Comparison of ENCODE assay signal across 8 cellular contexts in genomic region chr17:3964203-3965122, GRCh38. TPM values are rescaled to one million over a fixed set of nuclear protein-coding genes. Genes with fewer than 3 reads are reported as not detected.
DNase-seq lines count a peak whose midpoint lies in the region; ATAC-seq and TF ChIP-seq lines count a peak whose summit lies in the region.

ATP2A3 (minus strand) TSS chr17:3964437; CDS start chr17:3964291, 146 bp downstream.

- H3K4me3 ChIP-seq in coronary artery (peak within 1 kb of the TSS; percentile 77), mucosa of rectum (ENCODE audit: low read length in 2 of 2) (peak within 1 kb of the TSS; percentile 81 to 84)

- peak; percentile 63 for DNase-seq in AG08396 (ENCODE audit: low spot score)
- DNase-seq in HT-29 (ENCODE audit: low spot score) = no peak
- DNase-seq in activated CD4-positive, alpha-beta T cell treated with anti-CD3 and anti-CD28 coated beads for 1 hour = peak; percentile 43
- no peak for DNase-seq in coronary artery (ENCODE audit: low spot score)
- DNase-seq in stimulated activated naive CD8-positive, alpha-beta T cell treated with anti-CD3 and anti-CD28 coated beads, Interleukin-15, Interleukin-2, amounts not matched to agents 100 U/mL and 50 U/mL, for 24 hours = peak; percentile 79
- DNase-seq in hepatic stellate cell (ENCODE audit: low spot score) = no peak

- no peaks in the 10 kb centered on the region for H3K36me3 ChIP-seq in mucosa of rectum (ENCODE audit: control insufficient read depth in 2 of 2, insufficient read depth in 2 of 2, low read length in 2 of 2)

- peak; percentile 75 for ATAC-seq in stimulated activated naive CD8-positive, alpha-beta T cell treated with anti-CD3 and anti-CD28 coated beads, Interleukin-15, Interleukin-2, amounts not matched to agents 100 U/mL and 50 U/mL, for 24 hours

- H3K9ac ChIP-seq in mucosa of rectum (ENCODE audit: low read depth in 1 of 2, low read length in 2 of 2) = peak within 1 kb of the TSS; percentile 94 to 97

- H3K9me3 ChIP-seq in mucosa of rectum (ENCODE audit: control insufficient read depth in 2 of 2, low read length in 2 of 2) = no peaks in the 10 kb centered on the region

- TF ChIP-seq POLR2A in GM19099 (IDR thresholded peaks at IDR 0.05; ENCODE audit: extremely low read depth, insufficient read length, low read depth) = peak; percentile 88

- no peaks in the 10 kb centered on the region for H3K27me3 ChIP-seq in mucosa of rectum (ENCODE audit: control insufficient read depth in 2 of 2, insufficient read depth in 2 of 2, low read length in 2 of 2)

- H3K27ac ChIP-seq in coronary artery (peak within 1 kb of the TSS; percentile 78 to 79), mucosa of rectum (ENCODE audit: low read depth in 2 of 2, low read length in 2 of 2) (peak within 1 kb of the TSS; percentile 97 to 99)

- TF ChIP-seq CTCF in coronary artery (IDR thresholded peaks at IDR 0.05) = no peak

- peaks cover 62 to 73% of the 10 kb centered on the region in 2 donors for H3K4me1 ChIP-seq in mucosa of rectum (ENCODE audit: control insufficient read depth in 2 of 2, insufficient read depth in 2 of 2, low read length in 2 of 2)

RNA-seq across cellular contexts. Expression of gene ATP2A3, which starts in this region (rescaled TPM):
- total RNA-seq in HT-29 (2014; rRNA removed; shearing (Covaris generic)) = 10.9 and 13.7 TPM in 2 replicates

Comparison
In these comparisons a context has a peak if more than half of its experiments do, and no peak if none do; other contexts are left out.
1. DNase-seq: peak in AG08396 (single experiment), activated CD4-positive, alpha-beta T cell treated with anti-CD3 and anti-CD28 coated beads for 1 hour (single experiment) and stimulated activated naive CD8-positive, alpha-beta T cell treated with anti-CD3 and anti-CD28 coated beads, Interleukin-15, Interleukin-2, amounts not matched to agents 100 U/mL and 50 U/mL, for 24 hours (single experiment); none in HT-29 (single experiment), coronary artery (single experiment) and hepatic stellate cell (single experiment).